Comparison of ENCODE assay signal across 1 cellular context in the genomic region with DNA sequence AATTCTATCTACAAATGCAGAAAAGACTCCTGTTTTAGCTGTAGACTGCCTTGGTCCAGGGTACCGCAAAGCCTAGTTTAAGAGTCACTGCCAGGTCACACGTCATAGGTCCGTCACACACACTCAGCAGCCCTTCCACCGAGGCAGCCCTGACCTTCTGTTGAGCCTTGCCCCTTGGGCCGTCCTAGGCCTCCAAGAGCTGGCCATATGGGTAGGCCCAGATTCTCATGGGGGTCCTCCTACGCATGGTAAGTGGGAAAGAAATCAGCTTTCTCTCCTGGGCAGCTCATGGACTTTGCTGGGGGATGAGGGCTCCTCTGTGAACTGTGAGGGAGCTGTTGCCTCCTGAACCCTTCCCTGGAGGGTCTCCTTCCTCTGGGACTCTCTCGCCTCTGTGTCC.
TF ChIP-seq lines count a peak whose summit lies in the region.

No MANE protein-coding gene starts in this region.

TF ChIP-seq in GM12878, 131 proteins besides CTCF, POLR2A, EP300 and RAD21:
- TF ChIP-seq, protein P1, sequence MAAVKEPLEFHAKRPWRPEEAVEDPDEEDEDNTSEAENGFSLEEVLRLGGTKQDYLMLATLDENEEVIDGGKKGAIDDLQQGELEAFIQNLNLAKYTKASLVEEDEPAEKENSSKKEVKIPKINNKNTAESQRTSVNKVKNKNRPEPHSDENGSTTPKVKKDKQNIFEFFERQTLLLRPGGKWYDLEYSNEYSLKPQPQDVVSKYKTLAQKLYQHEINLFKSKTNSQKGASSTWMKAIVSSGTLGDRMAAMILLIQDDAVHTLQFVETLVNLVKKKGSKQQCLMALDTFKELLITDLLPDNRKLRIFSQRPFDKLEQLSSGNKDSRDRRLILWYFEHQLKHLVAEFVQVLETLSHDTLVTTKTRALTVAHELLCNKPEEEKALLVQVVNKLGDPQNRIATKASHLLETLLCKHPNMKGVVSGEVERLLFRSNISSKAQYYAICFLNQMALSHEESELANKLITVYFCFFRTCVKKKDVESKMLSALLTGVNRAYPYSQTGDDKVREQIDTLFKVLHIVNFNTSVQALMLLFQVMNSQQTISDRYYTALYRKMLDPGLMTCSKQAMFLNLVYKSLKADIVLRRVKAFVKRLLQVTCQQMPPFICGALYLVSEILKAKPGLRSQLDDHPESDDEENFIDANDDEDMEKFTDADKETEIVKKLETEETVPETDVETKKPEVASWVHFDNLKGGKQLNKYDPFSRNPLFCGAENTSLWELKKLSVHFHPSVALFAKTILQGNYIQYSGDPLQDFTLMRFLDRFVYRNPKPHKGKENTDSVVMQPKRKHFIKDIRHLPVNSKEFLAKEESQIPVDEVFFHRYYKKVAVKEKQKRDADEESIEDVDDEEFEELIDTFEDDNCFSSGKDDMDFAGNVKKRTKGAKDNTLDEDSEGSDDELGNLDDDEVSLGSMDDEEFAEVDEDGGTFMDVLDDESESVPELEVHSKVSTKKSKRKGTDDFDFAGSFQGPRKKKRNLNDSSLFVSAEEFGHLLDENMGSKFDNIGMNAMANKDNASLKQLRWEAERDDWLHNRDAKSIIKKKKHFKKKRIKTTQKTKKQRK (IDR thresholded peaks at IDR 0.05; ENCODE audit: low read depth, low read length): no peak
- TF ChIP-seq MTA2 (IDR thresholded peaks at IDR 0.05; ENCODE audit: low read depth): no peak
- TF ChIP-seq CBX3 (IDR thresholded peaks at IDR 0.05; ENCODE audit: borderline replicate concordance, low read depth): no peak
- TF ChIP-seq NFIC (IDR thresholded peaks at IDR 0.05; ENCODE audit: low read depth, low read length): no peak
- TF ChIP-seq RUNX3 (IDR thresholded peaks at IDR 0.05; ENCODE audit: low read length): no peak
- TF ChIP-seq NFYA (IDR thresholded peaks at IDR 0.05; ENCODE audit: borderline replicate concordance, low read depth, low read length): no peak
- TF ChIP-seq, protein P2, sequence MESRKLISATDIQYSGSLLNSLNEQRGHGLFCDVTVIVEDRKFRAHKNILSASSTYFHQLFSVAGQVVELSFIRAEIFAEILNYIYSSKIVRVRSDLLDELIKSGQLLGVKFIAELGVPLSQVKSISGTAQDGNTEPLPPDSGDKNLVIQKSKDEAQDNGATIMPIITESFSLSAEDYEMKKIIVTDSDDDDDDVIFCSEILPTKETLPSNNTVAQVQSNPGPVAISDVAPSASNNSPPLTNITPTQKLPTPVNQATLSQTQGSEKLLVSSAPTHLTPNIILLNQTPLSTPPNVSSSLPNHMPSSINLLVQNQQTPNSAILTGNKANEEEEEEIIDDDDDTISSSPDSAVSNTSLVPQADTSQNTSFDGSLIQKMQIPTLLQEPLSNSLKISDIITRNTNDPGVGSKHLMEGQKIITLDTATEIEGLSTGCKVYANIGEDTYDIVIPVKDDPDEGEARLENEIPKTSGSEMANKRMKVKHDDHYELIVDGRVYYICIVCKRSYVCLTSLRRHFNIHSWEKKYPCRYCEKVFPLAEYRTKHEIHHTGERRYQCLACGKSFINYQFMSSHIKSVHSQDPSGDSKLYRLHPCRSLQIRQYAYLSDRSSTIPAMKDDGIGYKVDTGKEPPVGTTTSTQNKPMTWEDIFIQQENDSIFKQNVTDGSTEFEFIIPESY (IDR thresholded peaks at IDR 0.05): no peak
